In genomic region chr17:50474523-50474922, GRCh38 we compare ENCODE assay signal across 23 cellular contexts. TPM values are rescaled to one million over a fixed set of nuclear protein-coding genes. Genes with fewer than 3 reads are reported as not detected.
DNase-seq lines count a peak whose midpoint lies in the region; ATAC-seq and TF ChIP-seq lines count a peak whose summit lies in the region.
"Had no signal": no experiment of that assay in that cellular context is flagged by ENCODE, and none has a peak within 500 bp of the region (broad histone marks: within the 10 kb centered on the region; RNA-seq: fewer than 3 reads in every experiment).

No MANE protein-coding gene starts in this region.

- no peaks in the 10 kb centered on the region for H3K27me3 Mint-ChIP-seq in Caco-2 (ENCODE audit: insufficient read depth, unreplicated experiment)

- H3K4me1 Mint-ChIP-seq in Caco-2 (ENCODE audit: low read depth, unreplicated experiment): peaks cover 25% of the 10 kb centered on the region

- TSS peak; percentile 50 for BruUV-seq in Caco-2 (replicated peaks; lab: Mats Ljungman, UMichigan)

- in situ Hi-C loops in gastrocnemius medialis (cut with MboI; ENCODE audit: low sequenced_read_pairs in 4 of 4): loop anchor here in 1 of 4 donors (10.0 kb wide), 1 partner anchor 50 kb away; the partner anchor contains the start of gene ACSF2

- no peak overlapping the region for H3K4me3 Mint-ChIP-seq in Caco-2 (ENCODE audit: unreplicated experiment)
- H3K4me3 Mint-ChIP-seq: GM23338, HFFc6 had no signal

- H3K4me3 ChIP-seq in Caco-2 (ENCODE audit: low read depth, low read length) (no peak overlapping the region), gastrocnemius medialis (no peak overlapping the region)
- H3K4me3 ChIP-seq: GM23338, HAP-1, SK-N-MC had no signal

- no peaks in the 10 kb centered on the region for H3K27me3 ChIP-seq in Caco-2 (replicated peaks; ENCODE audit: control insufficient read depth, insufficient read depth, low read length)
- no peaks in the 10 kb centered on the region for H3K27me3 ChIP-seq in gastrocnemius medialis

- intact Hi-C loops in Caco-2 (cut with micrococcal nuclease; ENCODE audit: unreplicated experiment) (no loop called here), gastrocnemius medialis (cut with DNase I; ENCODE audit: low total_unique reads) (loop anchor here (10.0 kb wide), 1 partner anchor 480 kb away; no protein-coding TSS in a partner anchor), Right ventricle myocardium superior (cut with DNase I) (no loop called here)

- H3K36me3 Mint-ChIP-seq in Caco-2 (ENCODE audit: insufficient read depth, unreplicated experiment): peaks cover 14% of the 10 kb centered on the region

- DNase-seq in Caco-2 (no peak), RWPE1 (ENCODE audit: low spot score) (no peak), left lobe of liver (ENCODE audit: low spot score) (peak; percentile 77), gastrocnemius medialis (no peak), hepatic stellate cell (ENCODE audit: low spot score) (no peak), Right ventricle myocardium superior (no peak)
- DNase-seq in activated CD4-positive, alpha-beta T cell treated with anti-CD3 and anti-CD28 coated beads for 4 hours: no peak
- DNase-seq: HFFc6, Karpas-422, MV-4-11, NCI-H1105 treated with DMSO at 0.1 percent for 48 hours, NCI-H146, NCI-H2029, NCI-H2227 treated with DMSO at 0.1 percent for 48 hours, NCI-H69, RPMI8226, SHP77 treated with DMSO at 0.1 percent for 48 hours had no signal

- CTCF ChIA-PET in Caco-2 (lab: Charles Lee): interaction anchor here (0.6 to 1.0 kb wide), 3 partner anchors 77 to 1696 kb away, joined by 3 to 5 read pairs (median 3); partner anchors contain the start of gene LRRC59
- CTCF ChIA-PET in RWPE1 (lab: Yijun Ruan, JAX): interaction anchor here (1.0 to 2.1 kb wide), 2 partner anchors 22 to 77 kb away, joined by 3 to 8 read pairs; partner anchors contain the start of gene LRRC59

- H3K4me1 ChIP-seq in Caco-2 (peaks cover 13% of the 10 kb centered on the region), gastrocnemius medialis (peaks cover 40 to 51% of the 10 kb centered on the region in 2 donors)

- peak overlapping the region; percentile 7; the same call in 1 of the 2 replicates for H3K27ac ChIP-seq in RWPE1
- H3K27ac ChIP-seq in gastrocnemius medialis: peak overlapping the region in 3 of 4 donors; percentile 7 to 72 (median 66)
- H3K27ac ChIP-seq: SK-N-MC had no signal

- no peak for TF ChIP-seq CTCF in Caco-2 (IDR thresholded peaks at IDR 0.05; ENCODE audit: insufficient read depth in 1 of 2, low read depth in 1 of 2, low read length in 1 of 2, severe bottlenecking in 1 of 2, unreplicated experiment in 1 of 2)
- no peak for TF ChIP-seq CTCF in RWPE1 (conservative IDR thresholded peaks at IDR 0.05; ENCODE audit: low read depth)
- no peak for TF ChIP-seq CTCF in gastrocnemius medialis (IDR thresholded peaks at IDR 0.05 in 4 of 5, conservative IDR thresholded peaks at IDR 0.05 in 1 of 5)

- ATAC-seq in left lobe of liver: peak; percentile 17
- ATAC-seq in gastrocnemius medialis: no peak
- ATAC-seq in Right ventricle myocardium superior (ENCODE audit: poor library complexity): no peak
- ATAC-seq: GM23338 had no signal

- H3K9me3 ChIP-seq in Caco-2 (no peaks in the 10 kb centered on the region), gastrocnemius medialis (no peaks in the 10 kb centered on the region)
- H3K9me3 ChIP-seq: HAP-1 had no signal

- no peaks in the 10 kb centered on the region for H3K9me3 Mint-ChIP-seq in Caco-2 (ENCODE audit: unreplicated experiment)
- H3K9me3 Mint-ChIP-seq: GM23338, HFFc6 had no signal

- H3K27ac Mint-ChIP-seq in Caco-2 (ENCODE audit: unreplicated experiment): no peak overlapping the region
- H3K27ac Mint-ChIP-seq: GM23338, HFFc6 had no signal

- TF ChIP-seq POLR2A in gastrocnemius medialis (IDR thresholded peaks at IDR 0.05): no peak

- H3K36me3 ChIP-seq in Caco-2 (ENCODE audit: control insufficient read depth, insufficient read depth, low read length) (peaks cover 3% of the 10 kb centered on the region; the same call in 1 of the 2 replicates), gastrocnemius medialis (no peaks in the 10 kb centered on the region)
- H3K36me3 ChIP-seq: HAP-1 had no signal

- POLR2A ChIA-PET in Caco-2 (lab: Charles Lee) (interaction anchor here (0.5 kb wide), 1 partner anchor 85 kb away, joined by 4 read pairs; no protein-coding TSS in a partner anchor), RWPE1 (lab: Yijun Ruan, JAX; ENCODE audit: low non-redundant PET) (no interaction called here)

RNA-seq across cellular contexts. Expression of gene RSAD1, which starts 4.1 kb away (rescaled TPM):
- total RNA-seq in Caco-2 (2022) (85.3 and 93.9 TPM in 2 replicates), left lobe of liver (27.4 TPM), gastrocnemius medialis (10 to 100 TPM; 27.1 to 67.4 (median 52.7) TPM), Right ventricle myocardium superior (49.7 TPM)

RNA-seq across cellular contexts. Expression of gene CHAD, which starts 5.8 kb away (rescaled TPM):
- total RNA-seq in Caco-2 (2022) (not detected in 2 replicates), left lobe of liver (12.4 TPM), gastrocnemius medialis (1 to 10 TPM in 2 of 4 donors, not detected in 2; 1.8 to 8.8 TPM), Right ventricle myocardium superior (0.27 TPM)
- total RNA-seq: A172, GM23338, HFFc6, M059J, NCI-H460 had no signal

RNA-seq across cellular contexts. Expression of gene MYCBPAP, which starts 33.7 kb away (rescaled TPM):
- total RNA-seq in Caco-2 (2022) (1.3 and 2.7 TPM in 2 replicates), left lobe of liver (not detected), gastrocnemius medialis (not detected), Right ventricle myocardium superior (0.43 TPM)
- total RNA-seq: A172, M059J had no signal

RNA-seq across cellular contexts. Expression of gene ACSF2, which starts 48.5 kb away (rescaled TPM):
- total RNA-seq in Caco-2 (2022) (135 and 161 TPM in 2 replicates), left lobe of liver (56.1 TPM), gastrocnemius medialis (10 to 100 TPM in 3 of 4 donors, 1 to 10 TPM in 1; 8.7 to 61.4 (median 34.2) TPM), Right ventricle myocardium superior (25.0 TPM)

RNA-seq across cellular contexts. Expression of gene EPN3, which starts 58.0 kb away (rescaled TPM):
- total RNA-seq in Caco-2 (2022) (49.4 and 53.2 TPM in 2 replicates), left lobe of liver (0.35 TPM), gastrocnemius medialis (not detected), Right ventricle myocardium superior (17.7 TPM)
- total RNA-seq: A172 had no signal
